Comparison of ENCODE assay signal across 9 cellular contexts in genomic region chr17:3916013-3916696, GRCh38. TPM values are rescaled to one million over a fixed set of nuclear protein-coding genes. Genes with fewer than 3 reads are reported as not detected.
DNase-seq lines count a peak whose midpoint lies in the region; ATAC-seq, FAIRE-seq and TF ChIP-seq lines count a peak whose summit lies in the region.
"Had no signal": no experiment of that assay in that cellular context is flagged by ENCODE, and none has a peak within 500 bp of the region (broad histone marks: within the 10 kb centered on the region; RNA-seq: fewer than 3 reads in every experiment).

Gene P2RX1 (minus strand): TSS chr17:3916465. CDS start chr17:3916225, 240 bp downstream.

- H4K8ac ChIP-seq in H1 (ENCODE audit: extremely low read depth, insufficient read depth, low read length): peak within 1 kb of the TSS; percentile 82

- TF ChIP-seq EP300 in H1 (IDR thresholded peaks at IDR 0.05; ENCODE audit: borderline replicate concordance in 1 of 2, low read depth in 2 of 2, low read length in 2 of 2): no peak

- no peak for TF ChIP-seq RAD21 in H1 (IDR thresholded peaks at IDR 0.05 in 1 of 2, conservative IDR thresholded peaks at IDR 0.05 in 1 of 2; ENCODE audit: low read depth in 2 of 2, low read length in 2 of 2)

- CTCF ChIA-PET in H1 (lab: Charles Lee; ENCODE audit: partially characterized antibody): interaction anchor here (1.1 to 7.4 kb wide), 9 partner anchors 9 to 108 kb away, joined by 3 to 96 read pairs (median 5); partner anchors contain the start of gene NCBP3

- H3K79me1 ChIP-seq in H1 (ENCODE audit: low read depth, low read length): no peaks in the 10 kb centered on the region

- H3K14ac ChIP-seq in H1 (ENCODE audit: insufficient read length): no peak within 1 kb of the TSS

- H3K4me3 ChIP-seq in SJSA1: peak within 1 kb of the TSS; percentile 33
- no peak within 1 kb of the TSS for H3K4me3 ChIP-seq in H1 (ENCODE audit: extremely low read depth in 1 of 4, insufficient read depth in 2 of 4, low read depth in 3 of 4, low read length in 4 of 4)
- peak within 1 kb of the TSS in 5 of 7 experiments; percentile 4 to 22 (median 9) for H3K4me3 ChIP-seq in skin epidermis

- H3K18ac ChIP-seq in H1 (ENCODE audit: extremely low read depth, low read length): no peak within 1 kb of the TSS; the same call in 1 of the 2 replicates

- no peak for ATAC-seq in HG02623 (IDR thresholded peaks at IDR 0.05; ENCODE audit: unreplicated experiment)
- ATAC-seq in HG03439 (IDR thresholded peaks at IDR 0.05; ENCODE audit: unreplicated experiment): no peak
- ATAC-seq in GM18511 (IDR thresholded peaks at IDR 0.05; ENCODE audit: unreplicated experiment): no peak

- peak within 1 kb of the TSS; percentile 51 for H3K4ac ChIP-seq in H1 (replicated peaks; ENCODE audit: insufficient read length, low read depth, low read length)

- H3K27ac ChIP-seq in SJSA1 (peak within 1 kb of the TSS; percentile 58), H1 (ENCODE audit: low read depth, low read length) (no peak within 1 kb of the TSS), skin epidermis (peak within 1 kb of the TSS in 15 of 21 experiments; percentile 17 to 72 (median 56))

- TF ChIP-seq POLR2A in GM15510 (IDR thresholded peaks at IDR 0.05; ENCODE audit: borderline replicate concordance, extremely low read depth, insufficient read length) (peak; percentile 13), H1 (IDR thresholded peaks at IDR 0.05; ENCODE audit: control extremely low read depth in 1 of 2, low read depth in 2 of 2, low read length in 2 of 2) (no peak)

- H3K56ac ChIP-seq in H1 (replicated peaks; ENCODE audit: insufficient read length, low read depth, low read length): no peak within 1 kb of the TSS

- H2AFZ ChIP-seq in H1 (ENCODE audit: low read length): no peak within 1 kb of the TSS

- no peak within 1 kb of the TSS for H2AK5ac ChIP-seq in H1 (ENCODE audit: low read depth, low read length)

- H3K23ac ChIP-seq in H1 (ENCODE audit: insufficient read length): no peak within 1 kb of the TSS

- H2BK12ac ChIP-seq in H1 (ENCODE audit: low read depth, low read length): peak within 1 kb of the TSS; percentile 9; the same call in 1 of the 2 replicates

- H3K9me3 ChIP-seq in SJSA1 (replicated peaks) (no peaks in the 10 kb centered on the region), H1 (ENCODE audit: insufficient read depth in 2 of 2, low read depth in 1 of 2, low read length in 1 of 2) (no peaks in the 10 kb centered on the region)

- H2BK120ac ChIP-seq in H1 (replicated peaks; ENCODE audit: low read depth, low read length): no peak within 1 kb of the TSS

- no peak within 1 kb of the TSS for H2BK20ac ChIP-seq in H1 (ENCODE audit: low read length)

- H3K9ac ChIP-seq in H1 (replicated peaks in 1 of 4; ENCODE audit: extremely low read depth in 1 of 4, low read depth in 3 of 4, low read length in 3 of 4): no peak within 1 kb of the TSS

- H3K4me1 ChIP-seq in SJSA1 (replicated peaks): peaks cover 45% of the 10 kb centered on the region
- H3K4me1 ChIP-seq in H1 (replicated peaks in 1 of 4; ENCODE audit: control insufficient read depth in 3 of 4, insufficient read depth in 4 of 4, low read length in 3 of 4): peaks cover 0 to 1% (median 0%) of the 10 kb centered on the region in 4 experiments; a peak in 1 of 7 replicates

- H3K23me2 ChIP-seq in H1 (ENCODE audit: low read depth, low read length): no peaks in the 10 kb centered on the region

- DNase-seq in SJSA1 (ENCODE audit: low read depth in 1 of 2, low spot score in 2 of 2): peak; percentile 68 to 79
- DNase-seq in H1 (ENCODE audit: low read depth in 1 of 2, low spot score in 2 of 2): no peak
- no peak for DNase-seq in NCI-H146 (lab: John Stamatoyannopoulos, UW)

- POLR2A ChIA-PET in H1 (lab: Charles Lee; ENCODE audit: partially characterized antibody): interaction anchor here (0.9 to 1.4 kb wide), 5 partner anchors 9 to 90 kb away, joined by 3 to 6 read pairs (median 3); no protein-coding TSS in a partner anchor

- no peaks in the 10 kb centered on the region for H4K20me1 ChIP-seq in H1 (replicated peaks in 1 of 2; ENCODE audit: control insufficient read depth in 1 of 2, insufficient read depth in 2 of 2, low read length in 2 of 2)

- WGBS in H1 (ENCODE audit: extremely low coverage in 1 of 2, insufficient coverage in 1 of 2, insufficient read length in 1 of 2, insufficient replicate concordance in 2 of 2, low coverage in 1 of 2, low lambda C conversion rate in 2 of 2, missing lambda C conversion rate in 1 of 2), 2 experiments: 92% methylated on average over 27 of the region's 27 CpGs; no CpG with 5 or more reads in 1 of the 2 experiments

- no peaks in the 10 kb centered on the region for H3K27me3 ChIP-seq in SJSA1 (replicated peaks)
- H3K27me3 ChIP-seq in H1 (replicated peaks in 1 of 4; ENCODE audit: control insufficient read depth in 3 of 4, extremely low read depth in 1 of 4, insufficient read depth in 3 of 4, low read length in 3 of 4): no peaks in the 10 kb centered on the region

- no peak within 1 kb of the TSS for H4K5ac ChIP-seq in H1 (ENCODE audit: insufficient read length, low read depth, low read length)

- FAIRE-seq in H1 (lab: Jason Lieb, UNC): no peak
- FAIRE-seq: islet of Langerhans had no signal

- no peak within 1 kb of the TSS for H2BK15ac ChIP-seq in H1 (ENCODE audit: low read length)

- H3K36me3 ChIP-seq in SJSA1: 0 out of 2 replicates have a peak, but pooled peaks cover 12% of the 10 kb centered on the region
- no peaks in the 10 kb centered on the region for H3K36me3 ChIP-seq in H1 (ENCODE audit: control insufficient read depth in 2 of 4, insufficient read depth in 4 of 4, low read length in 3 of 4)

- TF ChIP-seq CTCF in H1 (IDR thresholded peaks at IDR 0.05; ENCODE audit: control extremely low read depth in 1 of 3, insufficient read depth in 1 of 3, low read depth in 1 of 3, low read length in 3 of 3): no peak

- no peak within 1 kb of the TSS for H4K91ac ChIP-seq in H1 (replicated peaks; ENCODE audit: insufficient read length, low read length)

- no peak within 1 kb of the TSS for H3K4me2 ChIP-seq in H1 (ENCODE audit: insufficient read depth in 1 of 2, low read depth in 2 of 2, low read length in 2 of 2)

- no peaks in the 10 kb centered on the region for H3K79me2 ChIP-seq in H1 (ENCODE audit: control insufficient read depth in 1 of 2, insufficient read depth in 2 of 2, low read length in 2 of 2)

- peak within 1 kb of the TSS; percentile 49; the same call in 1 of the 2 replicates for H2BK5ac ChIP-seq in H1 (ENCODE audit: low read depth, low read length)

TF ChIP-seq in H1, 55 proteins besides CTCF, POLR2A, EP300 and RAD21:
- no peak for TF ChIP-seq ASH2L (IDR thresholded peaks at IDR 0.05; ENCODE audit: low read length)
- TF ChIP-seq GTF2F1 (IDR thresholded peaks at IDR 0.05; ENCODE audit: borderline replicate concordance, low read depth, low read length): no peak
- no peak for TF ChIP-seq ZNF274 (IDR thresholded peaks at IDR 0.05; ENCODE audit: borderline replicate concordance, extremely low read depth, low read length)
- no peak for TF ChIP-seq MAFK (IDR thresholded peaks at IDR 0.05; ENCODE audit: low read depth, low read length)
- TF ChIP-seq HDAC6 (IDR thresholded peaks at IDR 0.05; ENCODE audit: low read depth, low read length): no peak

RNA-seq across cellular contexts. Expression of gene P2RX1, which starts in this region (rescaled TPM):
- total RNA-seq in SJSA1 (2014; rRNA removed; shearing (Covaris generic)): 5.1 and 9.6 TPM in 2 replicates
- total RNA-seq in H1 (2021; fragmentation: NEBNext Ultra II Directional; extraction: Animal tissue kit (Norgen Biotek cat#: 25700)): 0.19 and 0.45 TPM in 2 replicates
- 1.1 and 1.6 TPM in 2 replicates for polyA plus RNA-seq in H1 (2011; rRNA removed)
- 1.2 TPM for polyA plus RNA-seq in H1 (2011; cell fraction: cytosol; rRNA removed)
- 4.8 TPM for polyA plus RNA-seq in H1 (2011; cell fraction: nucleus; rRNA removed)
- 0.48 to 1.1 TPM (median 0.83 TPM) in 4 replicates for polyA plus RNA-seq in H1 (2012, experiment 1 of 2)
- polyA plus RNA-seq in H1 (2012, experiment 2 of 2): 0.29 TPM
- 0.83 TPM for polyA plus RNA-seq in H1 (2013, experiment 1 of 2)
- 0.64 TPM for polyA plus RNA-seq in H1 (2013, experiment 2 of 2)
- polyA minus RNA-seq in H1 (2011; rRNA and poly(A)+ RNA removed): 0.51 and 1.0 TPM in 2 replicates
- polyA minus RNA-seq in H1 (2011; cell fraction: cytosol; rRNA and poly(A)+ RNA removed): 0.66 TPM
- polyA minus RNA-seq in H1 (2011; cell fraction: nucleus; rRNA and poly(A)+ RNA removed): 1.1 TPM

Comparison
In these comparisons a context has a peak if more than half of its experiments do, and no peak if none do; other contexts are left out.
1. DNase-seq: peak in SJSA1 (2 of 2); none in H1 (0 of 2) and NCI-H146 (single experiment).
2. H3K4me3 ChIP-seq: peak in SJSA1 (single experiment) and skin epidermis (5 of 7); none in H1 (0 of 4).